Comparison of ENCODE assay signal across 1 cellular context in genomic region chr4:46425775-46426400, GRCh38.
TF ChIP-seq lines count a peak whose summit lies in the region.

No MANE protein-coding gene starts in this region.

TF ChIP-seq in GM23338, 12 proteins besides CTCF, POLR2A, EP300 and RAD21 (continued from another document):
- TF ChIP-seq ZNF462 (CRISPR knock-in tag; IDR thresholded peaks at IDR 0.05) (no peak), ZNF331 (CRISPR knock-in tag; IDR thresholded peaks at IDR 0.05; ENCODE audit: low read depth) (no peak), EZH2 (IDR thresholded peaks at IDR 0.05; ENCODE audit: low read depth, unreplicated experiment) (no peak), JUNB (IDR thresholded peaks at IDR 0.05; ENCODE audit: unreplicated experiment) (no peak), REST (IDR thresholded peaks at IDR 0.05; ENCODE audit: unreplicated experiment) (no peak)
